ENCODE assay signal across 13 cellular contexts in the genomic region with DNA sequence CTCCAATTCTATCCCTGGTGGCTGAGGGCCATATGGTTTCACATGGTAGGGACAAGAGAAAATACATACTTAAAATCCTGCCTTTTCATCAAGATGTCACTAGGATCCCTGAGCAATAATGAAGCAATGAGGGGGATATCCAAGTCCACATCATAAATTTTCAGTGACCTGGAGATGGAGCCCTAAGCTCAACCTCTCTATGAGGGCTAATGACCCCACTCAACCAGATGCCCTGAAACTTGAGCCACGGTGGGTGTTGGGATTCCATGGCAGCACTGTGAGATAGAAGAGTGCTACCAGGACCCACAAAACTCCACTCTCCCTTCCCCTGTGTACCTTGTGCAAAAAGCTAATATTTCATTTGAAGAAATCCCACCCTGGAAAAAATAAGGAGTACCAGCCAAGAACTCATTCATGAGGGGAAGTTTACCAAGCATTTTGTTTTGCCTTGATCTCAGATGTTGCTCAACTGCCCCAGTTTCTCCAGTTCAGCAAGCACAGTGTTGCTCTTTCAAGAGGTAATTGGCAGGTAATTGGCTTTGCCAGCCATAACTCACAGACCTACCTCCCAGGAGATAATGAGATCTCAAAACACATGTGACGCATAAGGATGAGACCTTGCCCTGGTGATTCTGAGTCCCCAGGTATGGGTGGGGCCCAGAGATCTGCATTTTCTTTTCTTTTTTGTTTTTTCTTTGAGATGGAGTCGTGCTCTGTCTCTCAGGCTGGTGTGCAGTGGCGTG. TPM values are rescaled to one million over a fixed set of nuclear protein-coding genes. Genes with fewer than 3 reads are reported as not detected.
A peak's percentile ranks its signal among the peaks of the same experiment; 100 is the strongest.
DNase-seq lines count a peak whose midpoint lies in the region; ATAC-seq, FAIRE-seq and TF ChIP-seq lines count a peak whose summit lies in the region.
"Had no signal": no experiment of that assay in that cellular context is flagged by ENCODE, and none has a peak within 500 bp of the region (broad histone marks: within the 10 kb centered on the region; RNA-seq: fewer than 3 reads in every experiment).

No MANE protein-coding gene starts in this region.

- CTCF ChIA-PET in IMR-90 (lab: Yijun Ruan, JAX): no interaction called here

- intact Hi-C loops in IMR-90 (cut with micrococcal nuclease): no loop called here

- H3K14ac ChIP-seq in IMR-90 (replicated peaks; ENCODE audit: low read depth, low read length): no peak overlapping the region

- no peak overlapping the region for H4K91ac ChIP-seq in IMR-90 (ENCODE audit: insufficient read depth, low read depth, low read length)

- peak; percentile 56 for FAIRE-seq in D721Med (lab: Jason Lieb, UNC)
- FAIRE-seq: GM12892 had no signal

- POLR2A ChIA-PET in IMR-90 (lab: Charles Lee; ENCODE audit: unreplicated experiment): no interaction called here

- no peak overlapping the region for H3K27ac ChIP-seq in IMR-90 (ENCODE audit: insufficient read depth, low read length)
- H3K27ac ChIP-seq in liver (ENCODE audit: low read depth in 1 of 2, low read length in 2 of 2): peak overlapping the region; percentile 28 to 63
- H3K27ac ChIP-seq: HL-60, lower lobe of right lung had no signal

- no peak overlapping the region for H4K5ac ChIP-seq in IMR-90 (ENCODE audit: low read depth, low read length)

- H3K79me1 ChIP-seq in IMR-90 (ENCODE audit: low read depth in 1 of 2, low read length in 2 of 2): no peaks in the 10 kb centered on the region

- no peak overlapping the region for H2BK20ac ChIP-seq in IMR-90 (ENCODE audit: low read depth, low read length)

- TF ChIP-seq CTCF in D721Med (IDR thresholded peaks at IDR 0.05; ENCODE audit: insufficient read depth, missing control alignments): no peak
- no peak for TF ChIP-seq CTCF in IMR-90 (conservative IDR thresholded peaks at IDR 0.05; ENCODE audit: low read depth, low read length)
- no peak for TF ChIP-seq CTCF in liver (IDR thresholded peaks at IDR 0.05; ENCODE audit: low read depth, low read length, missing input control)

- TF ChIP-seq POLR2A in IMR-90 (IDR thresholded peaks at IDR 0.05; ENCODE audit: low read depth, low read length): no peak

- ATAC-seq in IMR-90 (ENCODE audit: low read depth) (no peak), GM18520 (IDR thresholded peaks at IDR 0.05; ENCODE audit: unreplicated experiment) (no peak)
- ATAC-seq: gastroesophageal sphincter had no signal

- peaks cover 5% of the 10 kb centered on the region for H3K27me3 ChIP-seq in IMR-90 (ENCODE audit: control insufficient read depth, insufficient read depth, low read length)
- H3K27me3 ChIP-seq in liver (ENCODE audit: control insufficient read depth in 4 of 4, insufficient read depth in 4 of 4, low read length in 3 of 4): no peaks in the 10 kb centered on the region
- H3K27me3 ChIP-seq: gastroesophageal sphincter had no signal

- no TSS peak for BruUV-seq in IMR-90 (replicated peaks; lab: Mats Ljungman, UMichigan)

- no peaks in the 10 kb centered on the region for H4K20me1 ChIP-seq in IMR-90 (ENCODE audit: insufficient read depth, low read length)

- TF ChIP-seq RAD21 in IMR-90 (IDR thresholded peaks at IDR 0.05; ENCODE audit: low read length) (peak; percentile 26; the same call in 1 of the 2 replicates), liver (IDR thresholded peaks at IDR 0.05) (peak; percentile 62 to 69)

- dilution Hi-C loops in IMR-90 (cut with HindIII; ENCODE audit: low sequenced_read_pairs, unreplicated experiment): no loop called here

- H3K4me1 ChIP-seq in IMR-90 (ENCODE audit: control insufficient read depth, insufficient read depth, low read length) (no peaks in the 10 kb centered on the region; the same call in 1 of the 2 replicates), liver (ENCODE audit: control insufficient read depth in 4 of 4, insufficient read depth in 4 of 4, low read length in 3 of 4) (peaks cover 5 to 24% (median 21%) of the 10 kb centered on the region in 4 donors)

- no CpG with 5 or more reads among the region's 4 CpGs for WGBS in IMR-90 (ENCODE audit: extremely low coverage in 2 of 2, insufficient read length in 1 of 2), 2 experiments
- 69% methylated on average over 4 of the region's 4 CpGs for WGBS in liver

- H2AK9ac ChIP-seq in IMR-90 (replicated peaks; ENCODE audit: low read depth, low read length, poor library complexity): no peak overlapping the region

- H3K9ac ChIP-seq in IMR-90 (ENCODE audit: low read depth, low read length) (no peak overlapping the region), liver (ENCODE audit: low read depth in 1 of 2, low read length in 2 of 2) (no peak overlapping the region)

- H2BK120ac ChIP-seq in IMR-90 (ENCODE audit: low read depth, low read length): no peak overlapping the region

- H3K56ac ChIP-seq in IMR-90 (ENCODE audit: extremely low read depth, insufficient read depth, low read length): no peak overlapping the region

- no peak overlapping the region for H2AFZ ChIP-seq in IMR-90 (replicated peaks; ENCODE audit: low read length, poor library complexity)

- H3K4me3 ChIP-seq in IMR-90 (ENCODE audit: insufficient read depth, low read depth, low read length) (no peak overlapping the region), liver (ENCODE audit: low read depth in 1 of 3, low read length in 3 of 3) (no peak overlapping the region)
- H3K4me3 ChIP-seq: gastroesophageal sphincter, lower lobe of right lung had no signal

- no peaks in the 10 kb centered on the region for H3K36me3 ChIP-seq in IMR-90 (ENCODE audit: control insufficient read depth, insufficient read depth, low read length)
- no peaks in the 10 kb centered on the region for H3K36me3 ChIP-seq in liver (ENCODE audit: control insufficient read depth in 4 of 4, insufficient read depth in 3 of 4, low read depth in 1 of 4, low read length in 3 of 4)
- H3K36me3 ChIP-seq: gastroesophageal sphincter, lower lobe of right lung had no signal

- peaks cover 4% of the 10 kb centered on the region; the same call in 1 of the 2 replicates for H3K9me1 ChIP-seq in IMR-90 (ENCODE audit: insufficient read depth, low read length)

- H3K9me3 ChIP-seq in IMR-90 (ENCODE audit: control insufficient read depth, insufficient read depth, low read length) (no peaks in the 10 kb centered on the region), liver (ENCODE audit: control insufficient read depth in 4 of 4, low read length in 3 of 4) (no peaks in the 10 kb centered on the region)
- H3K9me3 ChIP-seq: gastroesophageal sphincter, lower lobe of right lung had no signal

- no peak overlapping the region for H2BK5ac ChIP-seq in IMR-90 (ENCODE audit: low read depth, low read length, poor library complexity, severe bottlenecking)

- H3K23ac ChIP-seq in IMR-90 (ENCODE audit: low read depth, low read length): no peak overlapping the region

- no peak overlapping the region for H3K4ac ChIP-seq in IMR-90 (ENCODE audit: low read depth, low read length)

- H4K8ac ChIP-seq in IMR-90 (ENCODE audit: low read depth in 2 of 2, low read length in 2 of 2): no peak overlapping the region

- H3K18ac ChIP-seq in IMR-90 (ENCODE audit: low read depth, low read length): no peak overlapping the region

- in situ Hi-C loops in IMR-90 (cut with MboI; ENCODE audit: low sequenced_read_pairs): no loop called here

- no peak overlapping the region for H2BK15ac ChIP-seq in IMR-90 (ENCODE audit: low read depth, low read length)

- DNase-seq in D721Med (ENCODE audit: insufficient read length, low spot score) (no peak), IMR-90 (no peak), SW480 (ENCODE audit: low spot score) (peak; percentile 30), cerebellar nuclear complex (lab: John Stamatoyannopoulos, UW) (no peak)
- no peak for DNase-seq in activated effector memory CD4-positive, alpha-beta T cell treated with anti-CD3 and anti-CD28 coated beads, Interleukin-2, amount 50 U/mL, for 16 hours
- DNase-seq: lower lobe of right lung, NCI-H1694, Right ventricle myocardium superior had no signal

- H2AK5ac ChIP-seq in IMR-90 (ENCODE audit: low read depth, low read length): no peak overlapping the region

- H3K4me2 ChIP-seq in IMR-90 (ENCODE audit: low read depth, low read length): no peak overlapping the region

TF ChIP-seq in IMR-90, 13 proteins besides CTCF, POLR2A, EP300 and RAD21:
- no peak for TF ChIP-seq RFX5 (IDR thresholded peaks at IDR 0.05; ENCODE audit: low read depth, low read length)
- 0 out of 2 replicates have a peak, but pooled peaks have one; percentile 10 for TF ChIP-seq SMC3 (IDR thresholded peaks at IDR 0.05; ENCODE audit: low read depth, low read length)
- TF ChIP-seq MAZ (IDR thresholded peaks at IDR 0.05; ENCODE audit: borderline replicate concordance, low read depth, low read length): no peak
- TF ChIP-seq NFE2L2 (IDR thresholded peaks at IDR 0.05; ENCODE audit: low read depth, low read length): no peak
- TF ChIP-seq CEBPB (IDR thresholded peaks at IDR 0.05; ENCODE audit: low read depth, low read length): no peak
- TF ChIP-seq, protein P1, sequence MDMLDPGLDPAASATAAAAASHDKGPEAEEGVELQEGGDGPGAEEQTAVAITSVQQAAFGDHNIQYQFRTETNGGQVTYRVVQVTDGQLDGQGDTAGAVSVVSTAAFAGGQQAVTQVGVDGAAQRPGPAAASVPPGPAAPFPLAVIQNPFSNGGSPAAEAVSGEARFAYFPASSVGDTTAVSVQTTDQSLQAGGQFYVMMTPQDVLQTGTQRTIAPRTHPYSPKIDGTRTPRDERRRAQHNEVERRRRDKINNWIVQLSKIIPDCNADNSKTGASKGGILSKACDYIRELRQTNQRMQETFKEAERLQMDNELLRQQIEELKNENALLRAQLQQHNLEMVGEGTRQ (IDR thresholded peaks at IDR 0.05; ENCODE audit: low read depth, low read length): no peak

TF ChIP-seq in liver, 16 proteins besides CTCF, POLR2A, EP300 and RAD21 (continues in another document):
- TF ChIP-seq NR2F2 (IDR thresholded peaks at IDR 0.05) (no peak), FOXA1 (IDR thresholded peaks at IDR 0.05) (no peak), RXRA (IDR thresholded peaks at IDR 0.05) (peak; percentile 47 to 72), YY1 (IDR thresholded peaks at IDR 0.05) (no peak), JUND (IDR thresholded peaks at IDR 0.05) (no peak), EGR1 (IDR thresholded peaks at IDR 0.05; ENCODE audit: low read depth in 2 of 2) (no peak)

RNA-seq across cellular contexts. Expression of gene TTC39C, which starts 50.9 kb away (rescaled TPM):
- total RNA-seq in IMR-90 (2012; rRNA removed) (20.8 and 22.8 TPM in 2 replicates), liver (10 to 100 TPM; 22.8 to 55.1 TPM)
- polyA plus RNA-seq in IMR-90 (2012; rRNA removed) (8.0 and 9.1 TPM in 2 replicates), liver (10 to 100 TPM; 35.3 to 41.9 TPM)
- polyA plus RNA-seq in IMR-90 (2012; cell fraction: cytosol; rRNA removed): 3.6 and 4.1 TPM in 2 replicates
- polyA plus RNA-seq in IMR-90 (2012; cell fraction: nucleus; rRNA removed; ENCODE audit: low replicate concordance): 5.4 and 10.4 TPM in 2 replicates
